Comparison of ENCODE assay signal across 25 cellular contexts in genomic region chr5:107680099-107680498, GRCh38.
"Had no signal": no experiment of that assay in that cellular context is flagged by ENCODE, and none has a peak within 500 bp of the region (broad histone marks: within the 10 kb centered on the region; RNA-seq: fewer than 3 reads in every experiment).

No MANE protein-coding gene starts in this region.

- H3K4me3 ChIP-seq: colonic mucosa, esophagus muscularis mucosa, heart right ventricle, lung, mucosa of descending colon, pancreas, right lobe of liver, suprapubic skin, transverse colon, upper lobe of right lung, uterus had no signal

- H3K36me3 ChIP-seq: colonic mucosa, esophagus muscularis mucosa, heart right ventricle, neutrophil, pancreas, right lobe of liver, suprapubic skin, transverse colon, upper lobe of right lung, uterus had no signal

- H3K27ac ChIP-seq: colonic mucosa, esophagus muscularis mucosa, heart right ventricle, neutrophil, pancreas, right lobe of liver, suprapubic skin, transverse colon, upper lobe of right lung, uterus had no signal

- DNase-seq: colonic mucosa; effector CD8-positive, alpha-beta T cell; endodermal cell; foreskin melanocyte; glutamatergic neuron; heart right ventricle; hippocampal formation; kidney; mesenchymal stem cell; mucosa of descending colon; naive B cell; pancreas; right lobe of liver; small intestine; stimulated activated CD4-positive, alpha-beta T cell treated with anti-CD3 and anti-CD28 coated beads, Interleukin-15, amount 100 ng/mL, for 24 hours; stimulated activated CD4-positive, alpha-beta T cell treated with anti-CD3 and anti-CD28 coated beads, Interleukin-2, amount 100 ng/mL, for 48 hours; stimulated activated naive CD4-positive, alpha-beta T cell; stimulated activated naive CD8-positive, alpha-beta T cell treated with anti-CD3 and anti-CD28 coated beads, Interleukin-15, amount 100 ng/mL, for 72 hours; transverse colon; upper lobe of right lung; uterus had no signal

- H3K27me3 ChIP-seq: colonic mucosa, esophagus muscularis mucosa, suprapubic skin, transverse colon, uterus had no signal
